In the genomic region with DNA sequence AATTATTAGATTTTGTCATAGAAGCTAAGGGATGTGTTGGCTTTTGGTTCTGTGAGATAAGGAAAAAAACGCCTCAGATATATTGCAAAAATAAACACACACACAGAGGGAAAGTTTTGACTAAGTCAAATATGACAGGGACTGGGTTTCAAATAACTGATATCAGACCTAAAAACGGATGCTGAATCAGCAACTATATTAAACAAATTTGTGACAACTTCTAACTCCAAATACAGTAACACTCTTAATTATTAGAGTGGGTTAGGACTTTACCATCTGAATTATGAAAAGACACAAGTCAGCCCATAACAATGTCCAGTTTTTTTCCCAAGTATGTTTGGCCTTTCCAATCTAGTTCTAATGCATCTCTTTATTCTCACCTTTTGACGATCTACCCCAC, we compare ENCODE assay signal across 7 cellular contexts.
"Had no signal": no experiment of that assay in that cellular context is flagged by ENCODE, and none has a peak within 500 bp of the region (broad histone marks: within the 10 kb centered on the region; RNA-seq: fewer than 3 reads in every experiment).

No MANE protein-coding gene starts in this region.

- H3K27ac ChIP-seq: HL-60, KMS-11 had no signal

- FAIRE-seq: HTR-8/SVneo had no signal

- H3K9ac ChIP-seq: KMS-11 had no signal

- DNase-seq: Karpas-422, Kasumi-1, KBM-7, KG1 had no signal

- H3K4me2 ChIP-seq: KMS-11 had no signal
